In the genomic region with DNA sequence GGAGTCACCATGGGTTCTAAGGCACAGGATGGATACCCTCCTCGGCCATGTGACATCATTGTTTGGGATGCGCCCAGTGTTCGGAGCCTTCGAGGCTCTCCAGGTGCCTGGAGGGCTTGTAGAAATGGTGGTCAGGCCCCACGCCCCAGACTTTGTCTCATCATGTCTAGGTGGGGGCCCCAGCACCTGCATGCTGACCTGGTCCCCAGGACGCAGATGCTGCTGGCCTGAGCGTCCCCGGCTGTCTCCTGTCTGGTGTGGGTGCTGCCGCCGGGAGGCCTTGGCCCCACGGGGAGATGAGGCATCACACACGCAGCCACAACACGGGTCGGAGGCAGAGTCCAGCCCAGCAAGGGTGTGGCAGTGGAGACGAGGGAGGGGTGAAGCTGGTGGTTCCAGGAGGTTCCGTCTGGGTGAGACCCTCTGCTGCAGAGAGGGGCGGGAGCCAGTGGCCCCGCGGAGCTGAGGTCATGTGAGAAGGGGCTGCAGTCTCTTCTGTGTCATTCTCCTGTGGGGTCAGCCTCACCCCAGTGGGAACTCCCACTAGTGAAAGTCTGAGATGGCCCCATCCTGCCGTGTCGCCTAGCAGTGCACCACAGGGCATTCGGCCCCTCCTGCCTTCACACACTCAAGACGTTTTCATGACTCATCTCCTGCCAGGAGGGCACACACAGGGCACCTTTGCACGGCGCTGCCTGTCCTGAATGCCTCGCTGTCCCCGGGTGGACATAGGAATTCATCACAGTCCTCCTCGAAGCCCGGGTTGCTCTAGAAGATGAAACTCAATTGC, we compare ENCODE assay signal across 1 cellular context.
TF ChIP-seq lines count a peak whose summit lies in the region.

No MANE protein-coding gene starts in this region.

TF ChIP-seq in HCT116, 20 proteins besides CTCF, POLR2A, EP300 and RAD21 (continued from another document):
- TF ChIP-seq, protein P1, sequence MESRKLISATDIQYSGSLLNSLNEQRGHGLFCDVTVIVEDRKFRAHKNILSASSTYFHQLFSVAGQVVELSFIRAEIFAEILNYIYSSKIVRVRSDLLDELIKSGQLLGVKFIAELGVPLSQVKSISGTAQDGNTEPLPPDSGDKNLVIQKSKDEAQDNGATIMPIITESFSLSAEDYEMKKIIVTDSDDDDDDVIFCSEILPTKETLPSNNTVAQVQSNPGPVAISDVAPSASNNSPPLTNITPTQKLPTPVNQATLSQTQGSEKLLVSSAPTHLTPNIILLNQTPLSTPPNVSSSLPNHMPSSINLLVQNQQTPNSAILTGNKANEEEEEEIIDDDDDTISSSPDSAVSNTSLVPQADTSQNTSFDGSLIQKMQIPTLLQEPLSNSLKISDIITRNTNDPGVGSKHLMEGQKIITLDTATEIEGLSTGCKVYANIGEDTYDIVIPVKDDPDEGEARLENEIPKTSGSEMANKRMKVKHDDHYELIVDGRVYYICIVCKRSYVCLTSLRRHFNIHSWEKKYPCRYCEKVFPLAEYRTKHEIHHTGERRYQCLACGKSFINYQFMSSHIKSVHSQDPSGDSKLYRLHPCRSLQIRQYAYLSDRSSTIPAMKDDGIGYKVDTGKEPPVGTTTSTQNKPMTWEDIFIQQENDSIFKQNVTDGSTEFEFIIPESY (IDR thresholded peaks at IDR 0.05; ENCODE audit: extremely low read depth, insufficient replicate concordance, low read length): no peak
- TF ChIP-seq CBX3 (IDR thresholded peaks at IDR 0.05; ENCODE audit: low read depth) (no peak), EGR1 (IDR thresholded peaks at IDR 0.05; ENCODE audit: low read depth) (no peak), FOSL1 (IDR thresholded peaks at IDR 0.05; ENCODE audit: low read depth) (no peak)
